In genomic region chr9:5832543-5833529, GRCh38 we compare ENCODE assay signal across 8 cellular contexts. TPM values are rescaled to one million over a fixed set of nuclear protein-coding genes. Genes with fewer than 3 reads are reported as not detected.
DNase-seq lines count a peak whose midpoint lies in the region; ATAC-seq and TF ChIP-seq lines count a peak whose summit lies in the region.

Gene ERMP1 (minus strand): TSS chr9:5833117. CDS start chr9:5833027, 90 bp downstream.

- POLR2A ChIA-PET in AG04450 (lab: Yijun Ruan, JAX): interaction anchor here (0.6 to 1.1 kb wide), 3 partner anchors 20 to 114 kb away, joined by 3 to 5 read pairs (median 3); no protein-coding TSS in a partner anchor

- H3K4me3 ChIP-seq in AG04450 (ENCODE audit: low read depth, low read length) (peak within 1 kb of the TSS; percentile 69), breast epithelium (peak within 1 kb of the TSS; percentile 83 to 97 (median 86))

- no peak within 1 kb of the TSS for H3K27ac ChIP-seq in AG04450 (ENCODE audit: low read depth, low read length)
- H3K27ac ChIP-seq in VCaP: peak within 1 kb of the TSS; percentile 82
- peak within 1 kb of the TSS; percentile 67 to 85 for H3K27ac ChIP-seq in breast epithelium

- peaks cover 0 to 8% of the 10 kb centered on the region in 2 donors for H3K4me1 ChIP-seq in breast epithelium

- H3K27me3 ChIP-seq in AG04450 (ENCODE audit: control insufficient read depth, insufficient read depth, low read length): peaks cover 13% of the 10 kb centered on the region
- no peaks in the 10 kb centered on the region for H3K27me3 ChIP-seq in breast epithelium

- TF ChIP-seq CTCF in AG04450 (IDR thresholded peaks at IDR 0.05; ENCODE audit: low read depth, low read length): peak; percentile 77
- peak; percentile 98 for TF ChIP-seq CTCF in VCaP (conservative IDR thresholded peaks at IDR 0.05)
- peak; percentile 75 to 85 (median 79) for TF ChIP-seq CTCF in breast epithelium (IDR thresholded peaks at IDR 0.05)

- no peaks in the 10 kb centered on the region for H3K36me3 ChIP-seq in breast epithelium

- DNase-seq in AG04450 (ENCODE audit: low read depth, low spot score): peak; percentile 43
- DNase-seq in NCI-H2171 (lab: John Stamatoyannopoulos, UW): peak; percentile 84
- DNase-seq in breast epithelium (ENCODE audit: low spot score in 2 of 2): peak; percentile 61 to 86
- peak; percentile 91 for DNase-seq in iPS-NIHi7 (ENCODE audit: extremely low spot score)
- peak; percentile 57 for DNase-seq in smooth muscle cell of the brain vasculature (ENCODE audit: low read depth, low spot score)

- H3K9me3 ChIP-seq in AG04450 (ENCODE audit: control insufficient read depth, insufficient read depth, low read length): no peaks in the 10 kb centered on the region; the same call in 1 of the 2 replicates
- H3K9me3 ChIP-seq in breast epithelium: no peaks in the 10 kb centered on the region

- CTCF ChIA-PET in AG04450 (lab: Charles Lee): interaction anchor here (0.6 to 5.6 kb wide), 31 partner anchors 8 to 473 kb away, joined by 3 to 50 read pairs (median 4); no protein-coding TSS in a partner anchor

- peak; percentile 69 for ATAC-seq in GM18870 (IDR thresholded peaks at IDR 0.05; ENCODE audit: unreplicated experiment)
- ATAC-seq in HG03108 (IDR thresholded peaks at IDR 0.05; ENCODE audit: unreplicated experiment): peak; percentile 81

- TF ChIP-seq POLR2A in breast epithelium (IDR thresholded peaks at IDR 0.05): peak; percentile 21

- intact Hi-C loops in breast epithelium (cut with DNase I; ENCODE audit: low total_unique reads): loop anchor here (10.0 kb wide), 1 partner anchor 152 kb away; no protein-coding TSS in a partner anchor

RNA-seq across cellular contexts. Expression of gene ERMP1, which starts in this region (rescaled TPM):
- 5.5 and 6.1 TPM in 2 replicates for polyA plus RNA-seq in AG04450 (2011; rRNA removed)
- 4.5 and 7.6 TPM in 2 replicates for polyA minus RNA-seq in AG04450 (2011; rRNA and poly(A)+ RNA removed)
- 10 to 100 TPM; 12.6 to 39.2 (median 34.1) TPM for total RNA-seq in breast epithelium
